Comparison of ENCODE assay signal across 9 cellular contexts in the genomic region with DNA sequence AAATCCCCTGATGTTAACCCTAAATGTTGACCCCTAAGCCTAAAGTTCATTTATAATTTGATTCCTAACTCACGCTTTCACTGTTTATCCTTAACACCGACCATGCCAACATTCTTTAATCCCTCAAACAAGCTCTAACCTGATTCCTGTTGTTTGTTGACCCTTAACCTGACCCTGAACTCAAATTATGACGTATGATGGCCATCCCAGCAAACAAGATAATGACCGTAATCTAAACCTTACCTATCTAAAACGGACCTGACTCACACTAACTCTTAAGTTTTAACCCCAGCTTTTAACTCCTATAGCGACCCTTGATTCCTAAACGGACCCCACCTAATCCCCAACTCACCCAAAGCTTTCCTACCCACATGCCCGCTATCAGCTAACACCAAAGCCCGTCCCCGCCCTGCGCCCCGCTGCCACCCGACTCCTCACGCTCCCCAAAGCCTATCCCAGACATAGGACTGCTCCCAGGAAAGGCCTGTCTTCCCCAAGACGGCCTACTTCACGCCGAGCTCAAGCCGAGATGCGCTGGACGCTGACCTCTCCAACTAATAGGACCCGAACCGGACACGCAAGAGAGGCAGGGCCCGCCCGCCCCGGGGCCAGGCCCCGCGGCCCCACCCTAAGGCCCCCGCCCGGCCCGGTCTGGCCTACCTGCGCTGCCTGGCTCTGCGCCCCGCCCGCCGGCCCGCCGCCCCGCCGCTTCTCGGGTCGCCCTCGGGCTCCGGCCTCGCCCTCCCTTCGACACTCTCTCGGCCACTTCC. TPM values are rescaled to one million over a fixed set of nuclear protein-coding genes. Genes with fewer than 3 reads are reported as not detected.
A peak's percentile ranks its signal among the peaks of the same experiment; 100 is the strongest.
DNase-seq lines count a peak whose midpoint lies in the region; ATAC-seq and TF ChIP-seq lines count a peak whose summit lies in the region.
"Had no signal": no experiment of that assay in that cellular context is flagged by ENCODE, and none has a peak within 500 bp of the region (broad histone marks: within the 10 kb centered on the region; RNA-seq: fewer than 3 reads in every experiment).

No MANE protein-coding gene starts in this region.

- H3K9me3 Mint-ChIP-seq in T-helper 2 cell treated with Interferon-gamma antibody and Interleukin-4, amounts not matched to agents 5 μg/mL and 100 μg/mL, for 36 hours = no peaks in the 10 kb centered on the region
- H3K9me3 Mint-ChIP-seq: dendritic cell treated with granulocyte-macrophage colony-stimulating factor and Interleukin-4, amounts not matched to agents 40 ng/mL and 50 ng/mL, for 4 days had no signal

- intact Hi-C loops in Panc1 (cut with micrococcal nuclease; ENCODE audit: unreplicated experiment) = no loop called here

- H3K27me3 Mint-ChIP-seq in T-helper 2 cell treated with Interferon-gamma antibody and Interleukin-4, amounts not matched to agents 5 μg/mL and 100 μg/mL, for 36 hours (ENCODE audit: low read depth) = no peaks in the 10 kb centered on the region
- H3K27me3 Mint-ChIP-seq: dendritic cell treated with granulocyte-macrophage colony-stimulating factor and Interleukin-4, amounts not matched to agents 40 ng/mL and 50 ng/mL, for 4 days had no signal

- peak overlapping the region; percentile 79 for H2AFZ ChIP-seq in parathyroid adenoma

- peaks cover 24% of the 10 kb centered on the region for H3K36me3 Mint-ChIP-seq in T-helper 2 cell treated with Interferon-gamma antibody and Interleukin-4, amounts not matched to agents 5 μg/mL and 100 μg/mL, for 36 hours (ENCODE audit: low read depth)

- BruUV-seq in Panc1 (replicated peaks; lab: Mats Ljungman, UMichigan) = TSS peak; percentile 86

- TF ChIP-seq CTCF in Panc1 (IDR thresholded peaks at IDR 0.05) = no peak
- no peak for TF ChIP-seq CTCF in epithelial cell of esophagus (IDR thresholded peaks at IDR 0.05; ENCODE audit: insufficient read depth, low read depth, low read length, missing control alignments)
- no peak for TF ChIP-seq CTCF in parathyroid adenoma (IDR thresholded peaks at IDR 0.05)

- peak overlapping the region; percentile 89 for H3K27ac Mint-ChIP-seq in T-helper 2 cell treated with Interferon-gamma antibody and Interleukin-4, amounts not matched to agents 5 μg/mL and 100 μg/mL, for 36 hours
- H3K27ac Mint-ChIP-seq: dendritic cell treated with granulocyte-macrophage colony-stimulating factor and Interleukin-4, amounts not matched to agents 40 ng/mL and 50 ng/mL, for 4 days had no signal

- in situ Hi-C loops in Panc1 (cut with HindIII; ENCODE audit: low pct_unique_long_range_greater_than_20kb, low sequenced_read_pairs) = no loop called here

- H3K4me1 Mint-ChIP-seq in T-helper 2 cell treated with Interferon-gamma antibody and Interleukin-4, amounts not matched to agents 5 μg/mL and 100 μg/mL, for 36 hours (ENCODE audit: low read depth) = peaks cover 18% of the 10 kb centered on the region

- ATAC-seq in Panc1 = no peak

- H3K9me3 ChIP-seq in Panc1 (ENCODE audit: control insufficient read depth, insufficient read depth, low read depth, low read length) (no peaks in the 10 kb centered on the region), parathyroid adenoma (ENCODE audit: control insufficient read depth, low read length) (no peaks in the 10 kb centered on the region)

- H3K4me1 ChIP-seq in Panc1 (ENCODE audit: control insufficient read depth, insufficient read depth, low read length) (peaks cover 42% of the 10 kb centered on the region), parathyroid adenoma (peaks cover 17% of the 10 kb centered on the region)

- H3K27ac ChIP-seq in Panc1 (ENCODE audit: low read length) = peak overlapping the region; percentile 95
- peak overlapping the region; percentile 82 for H3K27ac ChIP-seq in parathyroid adenoma

- peak overlapping the region; percentile 67 for H3K9ac ChIP-seq in parathyroid adenoma

- POLR2A ChIA-PET in Panc1 (lab: Charles Lee) (interaction anchor here (0.6 to 1.8 kb wide), 7 partner anchors 12 to 102 kb away, joined by 3 to 11 read pairs (median 7); a partner anchor contains a TSS), HEK293T (lab: Yijun Ruan, JAX) (interaction anchor here (1.0 to 2.6 kb wide), 12 partner anchors 13 to 128 kb away, joined by 3 to 20 read pairs (median 6); a partner anchor contains a TSS)

- H3K4me3 ChIP-seq in Panc1 (ENCODE audit: low read depth in 2 of 2, low read length in 2 of 2) = peak overlapping the region; percentile 82 to 99
- H3K4me3 ChIP-seq in epithelial cell of esophagus (ENCODE audit: low read length) = peak overlapping the region; percentile 87
- H3K4me3 ChIP-seq in parathyroid adenoma (ENCODE audit: low read depth, low read length) = peak overlapping the region; percentile 87

- CTCF ChIA-PET in Panc1 (lab: Charles Lee) (interaction anchor here (0.6 to 3.0 kb wide), 7 partner anchors 35 to 255 kb away, joined by 3 to 13 read pairs (median 5); no protein-coding TSS in a partner anchor), HEK293T (lab: Yijun Ruan, JAX) (interaction anchor here (1.2 to 3.2 kb wide), 4 partner anchors 16 to 119 kb away, joined by 4 to 11 read pairs (median 4); no protein-coding TSS in a partner anchor)

- peaks cover 12% of the 10 kb centered on the region for H3K79me2 ChIP-seq in parathyroid adenoma

- H3K27me3 ChIP-seq in Panc1 (ENCODE audit: control insufficient read depth, insufficient read depth, low read length) = no peaks in the 10 kb centered on the region
- H3K27me3 ChIP-seq in parathyroid adenoma (ENCODE audit: control insufficient read depth, insufficient read depth, low read length) = no peaks in the 10 kb centered on the region

- H3K36me3 ChIP-seq in Panc1 (ENCODE audit: control insufficient read depth, insufficient read depth, low read length) = peaks cover 13% of the 10 kb centered on the region
- no peaks in the 10 kb centered on the region for H3K36me3 ChIP-seq in parathyroid adenoma (ENCODE audit: control insufficient read depth, insufficient read depth, low read length)

- peak overlapping the region; percentile 89 for H3K4me3 Mint-ChIP-seq in T-helper 2 cell treated with Interferon-gamma antibody and Interleukin-4, amounts not matched to agents 5 μg/mL and 100 μg/mL, for 36 hours
- H3K4me3 Mint-ChIP-seq: dendritic cell treated with granulocyte-macrophage colony-stimulating factor and Interleukin-4, amounts not matched to agents 40 ng/mL and 50 ng/mL, for 4 days had no signal

- no peak for DNase-seq in T-helper 2 cell treated with Interferon-gamma antibody and Interleukin-4, amounts not matched to agents 5 μg/mL and 100 μg/mL, for 36 hours (ENCODE audit: low spot score)
- DNase-seq in T-helper 2 cell (no peak), Panc1 (ENCODE audit: low read depth, low spot score) (no peak), epithelial cell of esophagus (ENCODE audit: low read depth) (peak; percentile 41), cerebellar cortex (ENCODE audit: low spot score) (no peak), HEK293T (ENCODE audit: extremely low spot score) (no peak)
- no peak for DNase-seq in activated CD4-positive, CD25-positive, alpha-beta regulatory T cell treated with anti-CD3 and anti-CD28 coated beads, Interleukin-2, amount 50 U/mL, for 72 hours

- peak overlapping the region; percentile 92 for H3K4me2 ChIP-seq in parathyroid adenoma (ENCODE audit: low read length)

TF ChIP-seq in HEK293T, 16 proteins besides CTCF, POLR2A, EP300 and RAD21:
- TF ChIP-seq CTBP1 (IDR thresholded peaks at IDR 0.05; ENCODE audit: borderline replicate concordance) (no peak), BHLHE40 (IDR thresholded peaks at IDR 0.05; ENCODE audit: borderline replicate concordance) (no peak), NFRKB (IDR thresholded peaks at IDR 0.05) (no peak), FOXM1 (IDR thresholded peaks at IDR 0.05; ENCODE audit: borderline replicate concordance) (no peak), FOXA1 (IDR thresholded peaks at IDR 0.05) (no peak), ZNF384 (IDR thresholded peaks at IDR 0.05) (no peak), SUZ12 (IDR thresholded peaks at IDR 0.05) (no peak), ELF4 (IDR thresholded peaks at IDR 0.05) (no peak), SP1 (IDR thresholded peaks at IDR 0.05) (no peak), ARNT (IDR thresholded peaks at IDR 0.05) (no peak), HDGF (IDR thresholded peaks at IDR 0.05; ENCODE audit: borderline replicate concordance) (no peak)

RNA-seq across cellular contexts. Expression of a gene that starts 0.4 kb away (rescaled TPM):
- total RNA-seq in Panc1 (2021; ENCODE audit: unreplicated experiment) = 347 TPM
- 353 TPM for polyA plus RNA-seq in Panc1 (2012; ENCODE audit: insufficient read length)

RNA-seq across cellular contexts. Expression of a gene that starts 0.9 kb away (rescaled TPM):
- total RNA-seq in Panc1 (2021; ENCODE audit: unreplicated experiment) = 67.0 TPM
- 63.6 TPM for polyA plus RNA-seq in Panc1 (2012; ENCODE audit: insufficient read length)

RNA-seq across cellular contexts. Expression of a gene that starts 17.4 kb away (rescaled TPM):
- 109 TPM for total RNA-seq in Panc1 (2021; ENCODE audit: unreplicated experiment)
- 79.7 TPM for polyA plus RNA-seq in Panc1 (2012; ENCODE audit: insufficient read length)

RNA-seq across cellular contexts. Expression of a gene that starts 17.5 kb away (rescaled TPM):
- total RNA-seq in Panc1 (2021; ENCODE audit: unreplicated experiment) = 43.3 TPM
- polyA plus RNA-seq in Panc1 (2012; ENCODE audit: insufficient read length) = 30.3 TPM

RNA-seq across cellular contexts. Expression of a gene that starts 22.5 kb away (rescaled TPM):
- 1.4 TPM for total RNA-seq in Panc1 (2021; ENCODE audit: unreplicated experiment)
- polyA plus RNA-seq in Panc1 (2012; ENCODE audit: insufficient read length) = 3.6 TPM
